Comparison of ENCODE assay signal across 12 cellular contexts in the genomic region with DNA sequence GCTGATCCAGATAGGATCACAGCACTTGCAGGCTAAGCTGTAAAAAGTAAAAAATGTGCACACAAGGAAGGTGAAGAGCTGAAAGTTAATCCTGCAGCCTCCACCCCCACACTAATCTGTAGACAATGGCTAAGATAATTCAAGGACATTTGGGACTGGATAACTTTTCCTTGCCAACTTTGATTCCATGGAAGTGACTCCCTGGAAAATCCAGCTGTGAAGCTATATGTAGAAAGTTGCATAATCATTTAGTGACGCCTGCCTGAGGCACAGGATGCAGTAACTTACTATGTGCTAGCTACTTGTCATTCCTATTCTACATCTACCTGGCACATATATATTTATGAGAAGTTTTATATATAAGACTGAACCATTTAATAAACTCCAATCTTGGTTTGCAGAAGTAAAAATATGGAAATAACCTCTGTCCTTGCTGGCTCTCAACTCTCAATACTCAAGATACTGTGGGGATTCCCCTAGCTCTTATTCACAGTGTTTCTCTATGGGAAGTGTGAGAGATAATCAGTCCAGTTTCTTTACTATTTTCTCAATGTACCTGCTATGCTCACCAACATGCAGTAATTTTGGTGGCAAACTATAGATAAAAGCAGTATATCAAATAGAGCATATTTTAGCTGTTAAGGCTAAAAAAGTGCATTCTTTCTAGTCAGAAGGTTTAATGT. TPM values are rescaled to one million over a fixed set of nuclear protein-coding genes. Genes with fewer than 3 reads are reported as not detected.
DNase-seq lines count a peak whose midpoint lies in the region; ATAC-seq, FAIRE-seq and TF ChIP-seq lines count a peak whose summit lies in the region.
"Had no signal": no experiment of that assay in that cellular context is flagged by ENCODE, and none has a peak within 500 bp of the region (broad histone marks: within the 10 kb centered on the region; RNA-seq: fewer than 3 reads in every experiment).

No MANE protein-coding gene starts in this region.

- H3K27me3 Mint-ChIP-seq in activated CD4-positive, alpha-beta memory T cell treated with anti-CD3 and anti-CD28 coated beads, Interleukin-2, amount 10 ng/mL, durations not matched to agents 7 days and 5 days = no peaks in the 10 kb centered on the region

- H3K79me2 ChIP-seq in keratinocyte (ENCODE audit: control insufficient read depth, insufficient read depth, low read length) = peaks cover 11% of the 10 kb centered on the region

- H3K27ac ChIP-seq in HEK293 (ENCODE audit: extremely low read depth, low read depth, low read length) (no peak overlapping the region), keratinocyte (ENCODE audit: control insufficient read depth, insufficient read depth, low read length) (peak overlapping the region; percentile 3)
- H3K27ac ChIP-seq: suprapubic skin had no signal

- no peaks in the 10 kb centered on the region for H3K9me3 Mint-ChIP-seq in activated CD4-positive, alpha-beta memory T cell treated with anti-CD3 and anti-CD28 coated beads, Interleukin-2, amount 10 ng/mL, durations not matched to agents 7 days and 5 days

- peak; percentile 32 for FAIRE-seq in keratinocyte (lab: Jason Lieb, UNC)

- H3K27me3 ChIP-seq in keratinocyte (ENCODE audit: control insufficient read depth, extremely low read depth, insufficient read depth, low read length) = no peaks in the 10 kb centered on the region
- H3K27me3 ChIP-seq: suprapubic skin had no signal

- no peak overlapping the region for H3K4me2 ChIP-seq in keratinocyte (ENCODE audit: control insufficient read depth, extremely low read depth, insufficient read depth, low read depth, low read length)

- H2AFZ ChIP-seq in keratinocyte (ENCODE audit: control insufficient read depth, low read length) = no peak overlapping the region

- H3K4me3 ChIP-seq in HEK293 (ENCODE audit: low read depth, low read length) (no peak overlapping the region), keratinocyte (ENCODE audit: control insufficient read depth in 2 of 3, extremely low read depth in 1 of 3, insufficient read depth in 2 of 3, low read depth in 1 of 3, low read length in 3 of 3) (no peak overlapping the region)
- H3K4me3 ChIP-seq: suprapubic skin had no signal

- H3K9me3 ChIP-seq in HEK293 (ENCODE audit: control insufficient read depth, insufficient read depth, low read depth, low read length) (no peaks in the 10 kb centered on the region), keratinocyte (ENCODE audit: control insufficient read depth, low read depth, low read length) (no peaks in the 10 kb centered on the region)
- H3K9me3 ChIP-seq: suprapubic skin had no signal

- POLR2A ChIA-PET in HEK293 (lab: Yijun Ruan, JAX) = interaction anchor here (1.3 kb wide), 1 partner anchor 15 kb away, joined by 5 read pairs; a partner anchor contains a TSS
- POLR2A ChIA-PET in activated CD4-positive, alpha-beta memory T cell treated with anti-CD3 and anti-CD28 coated beads, Interleukin-2, amount 10 ng/mL, durations not matched to agents 7 days and 5 days (lab: Charles Lee) = interaction anchor here (0.9 to 3.0 kb wide), 3 partner anchors 9 to 15 kb away, joined by 5 to 23 read pairs (median 6); a partner anchor contains a TSS

- H3K36me3 ChIP-seq in HEK293 (ENCODE audit: control insufficient read depth in 2 of 2, insufficient read depth in 1 of 2, low read length in 2 of 2) (peaks cover 74 to 94% of the 10 kb centered on the region in 2 experiments), keratinocyte (ENCODE audit: control insufficient read depth in 2 of 2, extremely low read depth in 1 of 2, insufficient read depth in 2 of 2, low read length in 2 of 2) (peaks cover 4 to 29% of the 10 kb centered on the region in 2 experiments)

- ATAC-seq in GM19035 (IDR thresholded peaks at IDR 0.05; ENCODE audit: unreplicated experiment) (peak; percentile 62), HG02981 (IDR thresholded peaks at IDR 0.05; ENCODE audit: unreplicated experiment) (no peak)

- TF ChIP-seq CTCF in HEK293 (tag by site-specific recombination; IDR thresholded peaks at IDR 0.05) (no peak), keratinocyte (optimal IDR thresholded peaks at IDR 0.05 in 1 of 3, IDR thresholded peaks at IDR 0.05 in 1 of 3, conservative IDR thresholded peaks at IDR 0.05 in 1 of 3; ENCODE audit: extremely low read depth in 1 of 3, insufficient read depth in 2 of 3, low read length in 3 of 3) (no peak)

- DNase-seq in activated CD4-positive, alpha-beta memory T cell treated with anti-CD3 and anti-CD28 coated beads, Interleukin-2, amount 10 ng/mL, durations not matched to agents 7 days and 5 days = no peak
- DNase-seq in keratinocyte (ENCODE audit: low read depth, low spot score) (peak; percentile 26), NCI-H226 (no peak), GM19238 (ENCODE audit: insufficient read length, low spot score) (no peak)
- DNase-seq: NCI-H2029, nephron progenitor cell had no signal

- H3K4me1 ChIP-seq in HEK293 (ENCODE audit: control insufficient read depth, insufficient read depth, low read length) = no peaks in the 10 kb centered on the region
- H3K4me1 ChIP-seq in keratinocyte (ENCODE audit: control insufficient read depth, extremely low read depth, insufficient read depth, low read length) = peaks cover 13% of the 10 kb centered on the region

- peaks cover 3% of the 10 kb centered on the region for H4K20me1 ChIP-seq in keratinocyte (ENCODE audit: control insufficient read depth, extremely low read depth, insufficient read depth, low read length)

- H3K27ac Mint-ChIP-seq in activated CD4-positive, alpha-beta memory T cell treated with anti-CD3 and anti-CD28 coated beads, Interleukin-2, amount 10 ng/mL, durations not matched to agents 7 days and 5 days = peak overlapping the region; percentile 20
- H3K27ac Mint-ChIP-seq: nephron progenitor cell had no signal

- H3K9me1 ChIP-seq in keratinocyte (ENCODE audit: control insufficient read depth, extremely low read depth, insufficient read depth, low read length) = no peaks in the 10 kb centered on the region

- peaks cover 62% of the 10 kb centered on the region for H3K4me1 Mint-ChIP-seq in activated CD4-positive, alpha-beta memory T cell treated with anti-CD3 and anti-CD28 coated beads, Interleukin-2, amount 10 ng/mL, durations not matched to agents 7 days and 5 days

- CTCF ChIA-PET in HEK293 (lab: Yijun Ruan, JAX) = interaction anchor here (1.8 kb wide), 1 partner anchor 38 kb away, joined by 5 read pairs; no protein-coding TSS in a partner anchor
- CTCF ChIA-PET in activated CD4-positive, alpha-beta memory T cell treated with anti-CD3 and anti-CD28 coated beads, Interleukin-2, amount 10 ng/mL, durations not matched to agents 7 days and 5 days (lab: Charles Lee) = interaction anchor here (3.7 kb wide), 1 partner anchor 37 kb away, joined by 12 read pairs; no protein-coding TSS in a partner anchor

- dilution Hi-C loops in keratinocyte (cut with MboI; ENCODE audit: extremely low pct_ligation_motif_present, low sequenced_read_pairs) = no loop called here

- H3K36me3 Mint-ChIP-seq in activated CD4-positive, alpha-beta memory T cell treated with anti-CD3 and anti-CD28 coated beads, Interleukin-2, amount 10 ng/mL, durations not matched to agents 7 days and 5 days (ENCODE audit: low read depth) = peaks cover 80% of the 10 kb centered on the region

- H3K9ac ChIP-seq in keratinocyte (ENCODE audit: control insufficient read depth, extremely low read depth, insufficient read depth, low read length) = no peak overlapping the region

- no peak overlapping the region for H3K4me3 Mint-ChIP-seq in activated CD4-positive, alpha-beta memory T cell treated with anti-CD3 and anti-CD28 coated beads, Interleukin-2, amount 10 ng/mL, durations not matched to agents 7 days and 5 days
- H3K4me3 Mint-ChIP-seq: nephron progenitor cell had no signal

TF ChIP-seq in HEK293, 187 proteins besides CTCF, POLR2A, EP300 and RAD21:
- TF ChIP-seq ZNF174 (tag by site-specific recombination; IDR thresholded peaks at IDR 0.05) (no peak), PRDM1 (tag by site-specific recombination; IDR thresholded peaks at IDR 0.05) (0 out of 2 replicates have a peak, but pooled peaks have one; percentile 9)
TF ChIP-seq in HEK293: peak in this region for 1.

RNA-seq across cellular contexts. Expression of a gene that starts 14.8 kb away (rescaled TPM):
- 100 to 1,000 TPM; 955 to 985 TPM for total RNA-seq in activated CD4-positive, alpha-beta memory T cell treated with anti-CD3 and anti-CD28 coated beads, Interleukin-2, amount 10 ng/mL, durations not matched to agents 7 days and 5 days
- polyA plus RNA-seq in keratinocyte = 500 to 1,063 TPM (median 707 TPM) in 3 replicates
- 176 TPM for polyA plus RNA-seq in keratinocyte (2011; ENCODE audit: low read depth)
- 545 and 798 TPM in 2 replicates for polyA plus RNA-seq in keratinocyte (2011; cell fraction: cytosol; rRNA removed)
- polyA plus RNA-seq in keratinocyte (2011; cell fraction: nucleus; rRNA removed) = 268 and 395 TPM in 2 replicates
- 158 and 613 TPM in 2 replicates for polyA plus RNA-seq in keratinocyte (2012; ENCODE audit: low replicate concordance)
- 128 to 680 TPM (median 293 TPM) in 3 replicates for polyA minus RNA-seq in keratinocyte
- 242 TPM for polyA minus RNA-seq in keratinocyte (2011; cell fraction: cytosol; rRNA and poly(A)+ RNA removed)
- 69.4 and 137 TPM in 2 replicates for polyA minus RNA-seq in keratinocyte (2011; cell fraction: nucleus; rRNA and poly(A)+ RNA removed)

RNA-seq across cellular contexts. Expression of a gene that starts 38.2 kb away (rescaled TPM):
- total RNA-seq in activated CD4-positive, alpha-beta memory T cell treated with anti-CD3 and anti-CD28 coated beads, Interleukin-2, amount 10 ng/mL, durations not matched to agents 7 days and 5 days = not detected
- not detected in 3 replicates for polyA plus RNA-seq in keratinocyte
- polyA plus RNA-seq in keratinocyte (2011; ENCODE audit: low read depth) = not detected
- polyA plus RNA-seq in keratinocyte (2011; cell fraction: cytosol; rRNA removed) = not detected in 2 replicates
- not detected in 2 replicates for polyA plus RNA-seq in keratinocyte (2011; cell fraction: nucleus; rRNA removed)
- polyA plus RNA-seq in keratinocyte (2012; ENCODE audit: low replicate concordance) = not detected in 2 replicates
- not detected in 3 replicates for polyA minus RNA-seq in keratinocyte
- not detected for polyA minus RNA-seq in keratinocyte (2011; cell fraction: cytosol; rRNA and poly(A)+ RNA removed)
- not detected in 2 replicates for polyA minus RNA-seq in keratinocyte (2011; cell fraction: nucleus; rRNA and poly(A)+ RNA removed)
- total RNA-seq: cerebellum, Daoy had no signal
